In the genomic region with DNA sequence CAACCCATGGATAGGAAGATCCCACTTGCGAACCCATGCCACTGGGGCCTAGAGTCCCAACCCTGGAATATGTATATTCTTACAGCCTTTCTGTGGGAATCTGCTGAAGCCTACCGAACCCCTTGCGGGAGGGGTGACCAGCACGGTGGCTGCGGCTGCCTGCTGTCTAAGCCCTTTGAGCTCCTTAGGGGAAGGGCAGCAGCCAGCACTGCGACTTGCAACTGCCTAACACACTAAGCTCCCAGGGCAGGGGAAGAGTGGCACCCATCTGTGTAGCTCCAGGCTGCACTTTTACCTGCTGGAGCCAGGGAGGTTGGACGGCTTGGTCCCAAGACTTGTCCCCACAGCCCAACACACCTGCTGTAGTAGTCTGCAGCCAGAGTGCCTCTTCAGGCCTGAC, we compare ENCODE assay signal across 2 cellular contexts.
TF ChIP-seq lines count a peak whose summit lies in the region.

No MANE protein-coding gene starts in this region.

TF ChIP-seq in IMR-90, 13 proteins besides CTCF, POLR2A, EP300 and RAD21:
- TF ChIP-seq RFX5 (IDR thresholded peaks at IDR 0.05; ENCODE audit: low read depth, low read length), result no peak
- no peak for TF ChIP-seq CHD1 (IDR thresholded peaks at IDR 0.05; ENCODE audit: low read depth, low read length)
- TF ChIP-seq RCOR1 (IDR thresholded peaks at IDR 0.05; ENCODE audit: insufficient replicate concordance, low read length), result no peak
- no peak for TF ChIP-seq BHLHE40 (IDR thresholded peaks at IDR 0.05; ENCODE audit: low read depth, low read length)
- TF ChIP-seq MXI1 (IDR thresholded peaks at IDR 0.05; ENCODE audit: borderline replicate concordance, low read depth, low read length), result no peak
- TF ChIP-seq CEBPB (IDR thresholded peaks at IDR 0.05; ENCODE audit: low read depth, low read length), result no peak
- no peak for TF ChIP-seq MAZ (IDR thresholded peaks at IDR 0.05; ENCODE audit: borderline replicate concordance, low read depth, low read length)
- no peak for TF ChIP-seq MAFK (IDR thresholded peaks at IDR 0.05; ENCODE audit: low read depth, low read length)
- no peak for TF ChIP-seq SMC3 (IDR thresholded peaks at IDR 0.05; ENCODE audit: low read depth, low read length)
- TF ChIP-seq FOS (IDR thresholded peaks at IDR 0.05; ENCODE audit: low read depth, low read length), result no peak
- TF ChIP-seq, protein P1, sequence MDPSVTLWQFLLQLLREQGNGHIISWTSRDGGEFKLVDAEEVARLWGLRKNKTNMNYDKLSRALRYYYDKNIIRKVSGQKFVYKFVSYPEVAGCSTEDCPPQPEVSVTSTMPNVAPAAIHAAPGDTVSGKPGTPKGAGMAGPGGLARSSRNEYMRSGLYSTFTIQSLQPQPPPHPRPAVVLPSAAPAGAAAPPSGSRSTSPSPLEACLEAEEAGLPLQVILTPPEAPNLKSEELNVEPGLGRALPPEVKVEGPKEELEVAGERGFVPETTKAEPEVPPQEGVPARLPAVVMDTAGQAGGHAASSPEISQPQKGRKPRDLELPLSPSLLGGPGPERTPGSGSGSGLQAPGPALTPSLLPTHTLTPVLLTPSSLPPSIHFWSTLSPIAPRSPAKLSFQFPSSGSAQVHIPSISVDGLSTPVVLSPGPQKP (IDR thresholded peaks at IDR 0.05; ENCODE audit: borderline replicate concordance, low read depth, low read length), result no peak
- TF ChIP-seq NFE2L2 (IDR thresholded peaks at IDR 0.05; ENCODE audit: low read depth, low read length), result no peak
- TF ChIP-seq, protein P2, sequence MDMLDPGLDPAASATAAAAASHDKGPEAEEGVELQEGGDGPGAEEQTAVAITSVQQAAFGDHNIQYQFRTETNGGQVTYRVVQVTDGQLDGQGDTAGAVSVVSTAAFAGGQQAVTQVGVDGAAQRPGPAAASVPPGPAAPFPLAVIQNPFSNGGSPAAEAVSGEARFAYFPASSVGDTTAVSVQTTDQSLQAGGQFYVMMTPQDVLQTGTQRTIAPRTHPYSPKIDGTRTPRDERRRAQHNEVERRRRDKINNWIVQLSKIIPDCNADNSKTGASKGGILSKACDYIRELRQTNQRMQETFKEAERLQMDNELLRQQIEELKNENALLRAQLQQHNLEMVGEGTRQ (IDR thresholded peaks at IDR 0.05; ENCODE audit: low read depth, low read length), result no peak

TF ChIP-seq in H1, 55 proteins besides CTCF, POLR2A, EP300 and RAD21:
- no peak for TF ChIP-seq CTBP2 (IDR thresholded peaks at IDR 0.05; ENCODE audit: borderline replicate concordance, insufficient read depth, insufficient read length, low read length)
- TF ChIP-seq TAF1 (IDR thresholded peaks at IDR 0.05; ENCODE audit: low read depth, low read length), result no peak
- no peak for TF ChIP-seq SAP30 (IDR thresholded peaks at IDR 0.05; ENCODE audit: insufficient read depth, insufficient replicate concordance, low read length)
- no peak for TF ChIP-seq POLR2AphosphoS5 (IDR thresholded peaks at IDR 0.05; ENCODE audit: low read depth, low read length)
- TF ChIP-seq EZH2 (IDR thresholded peaks at IDR 0.05; ENCODE audit: low read depth, low read length, severe bottlenecking), result no peak
